In genomic region chr2:197142074-197142473, GRCh38 we compare ENCODE assay signal across 22 cellular contexts.
A peak's percentile ranks its signal among the peaks of the same experiment; 100 is the strongest.
DNase-seq lines count a peak whose midpoint lies in the region; ATAC-seq, FAIRE-seq and TF ChIP-seq lines count a peak whose summit lies in the region.
"Had no signal": no experiment of that assay in that cellular context is flagged by ENCODE, and none has a peak within 500 bp of the region (broad histone marks: within the 10 kb centered on the region; RNA-seq: fewer than 3 reads in every experiment).

No MANE protein-coding gene starts in this region.

- no peaks in the 10 kb centered on the region for H3K9me3 Mint-ChIP-seq in CD14-positive monocyte
- H3K9me3 Mint-ChIP-seq in activated CD4-positive, alpha-beta memory T cell treated with anti-CD3 and anti-CD28 coated beads for 36 hours: no peaks in the 10 kb centered on the region

- intact Hi-C loops in CD14-positive monocyte (cut with micrococcal nuclease): no loop called here
- intact Hi-C loops in activated CD4-positive, alpha-beta memory T cell treated with anti-CD3 and anti-CD28 coated beads for 36 hours (cut with micrococcal nuclease): no loop called here

- H3K4me3 Mint-ChIP-seq in CD14-positive monocyte: no peak overlapping the region
- H3K4me3 Mint-ChIP-seq in activated CD4-positive, alpha-beta memory T cell treated with anti-CD3 and anti-CD28 coated beads for 36 hours: no peak overlapping the region

- POLR2A ChIA-PET in activated CD4-positive, alpha-beta memory T cell treated with anti-CD3 and anti-CD28 coated beads for 36 hours (lab: Charles Lee): interaction anchor here (0.7 kb wide), 1 partner anchor 14 kb away, joined by 3 read pairs; no protein-coding TSS in a partner anchor

- in situ Hi-C loops in brain microvascular endothelial cell (cut with HindIII; ENCODE audit: low pct_ligation_motif_present, low sequenced_read_pairs): no loop called here

- H3K9me3 ChIP-seq in mesodermal cell (ENCODE audit: control insufficient read depth, low read length): no peaks in the 10 kb centered on the region
- H3K9me3 ChIP-seq: heart left ventricle, right atrium auricular region, suprapubic skin had no signal

- H3K4me1 Mint-ChIP-seq in CD14-positive monocyte: peaks cover 57% of the 10 kb centered on the region
- peaks cover 66% of the 10 kb centered on the region for H3K4me1 Mint-ChIP-seq in activated CD4-positive, alpha-beta memory T cell treated with anti-CD3 and anti-CD28 coated beads for 36 hours (ENCODE audit: low read depth)

- no peaks in the 10 kb centered on the region for H3K27me3 Mint-ChIP-seq in CD14-positive monocyte (ENCODE audit: low read depth in 3 of 3)
- no peaks in the 10 kb centered on the region for H3K27me3 Mint-ChIP-seq in activated CD4-positive, alpha-beta memory T cell treated with anti-CD3 and anti-CD28 coated beads for 36 hours

- H3K27ac Mint-ChIP-seq in CD14-positive monocyte: peak overlapping the region in 4 of 7 donors; percentile 20 to 77 (median 72)
- H3K27ac Mint-ChIP-seq in activated CD4-positive, alpha-beta memory T cell treated with anti-CD3 and anti-CD28 coated beads for 36 hours: peak overlapping the region; percentile 32

- H3K27me3 ChIP-seq in brain microvascular endothelial cell (replicated peaks): no peaks in the 10 kb centered on the region
- H3K27me3 ChIP-seq: heart left ventricle, right atrium auricular region, suprapubic skin had no signal

- peaks cover 15% of the 10 kb centered on the region for H3K4me1 ChIP-seq in mesodermal cell (ENCODE audit: control insufficient read depth, insufficient read depth, low read length, poor library complexity, severe bottlenecking)
- H3K4me1 ChIP-seq: right atrium auricular region had no signal

- H3K4me3 ChIP-seq in mesodermal cell (ENCODE audit: extremely low read depth, insufficient read depth, low read length, poor library complexity, severe bottlenecking) (no peak overlapping the region), brain microvascular endothelial cell (ENCODE audit: low read depth, low read length) (no peak overlapping the region)
- H3K4me3 ChIP-seq: heart left ventricle, PC-9, right atrium auricular region, SK-N-MC, suprapubic skin had no signal

- no peak for ATAC-seq in activated CD4-positive, CD25-positive, alpha-beta regulatory T cell treated with anti-CD3 and anti-CD28 coated beads, Interleukin-2, amount 50 U/mL, for 24 hours
- ATAC-seq: heart left ventricle had no signal

- H3K27ac ChIP-seq in mesodermal cell (ENCODE audit: low read depth, low read length, severe bottlenecking) (peak overlapping the region; percentile 4), brain microvascular endothelial cell (no peak overlapping the region)
- H3K27ac ChIP-seq: PC-9, right atrium auricular region, SK-N-MC, suprapubic skin, VCaP had no signal

- no peak for DNase-seq in CD14-positive monocyte (ENCODE audit: low spot score)
- DNase-seq in GM12891 (ENCODE audit: insufficient read length, low spot score): no peak
- DNase-seq in activated CD4-positive, alpha-beta memory T cell treated with anti-CD3 and anti-CD28 coated beads for 36 hours: no peak
- no peak for DNase-seq in brain microvascular endothelial cell
- DNase-seq in RPMI8226: no peak
- DNase-seq: central memory CD4-positive, alpha-beta T cell; DMS 273 treated with DMSO at 0.1 percent for 48 hours; effector CD8-positive, alpha-beta T cell; H7; heart left ventricle; islet precursor cell; mesenchymal stem cell; NCI-H1694 treated with DMSO at 0.1 percent for 48 hours; NCI-H524; nucleus accumbens; PC-9 had no signal

- WGBS in mesodermal cell (ENCODE audit: insufficient coverage in 2 of 2), 2 experiments: no CpG with 5 or more reads among the region's 1 CpG

- CTCF ChIA-PET in activated CD4-positive, alpha-beta memory T cell treated with anti-CD3 and anti-CD28 coated beads for 36 hours (lab: Charles Lee): interaction anchor here (0.7 to 3.2 kb wide), 4 partner anchors 20 to 391 kb away, joined by 3 to 17 read pairs (median 9); no protein-coding TSS in a partner anchor

- peaks cover 11 to 13% of the 10 kb centered on the region in 2 donors for H3K36me3 Mint-ChIP-seq in CD14-positive monocyte
- peaks cover 14% of the 10 kb centered on the region for H3K36me3 Mint-ChIP-seq in activated CD4-positive, alpha-beta memory T cell treated with anti-CD3 and anti-CD28 coated beads for 36 hours

- TF ChIP-seq CTCF in CD14-positive monocyte (IDR thresholded peaks at IDR 0.05): no peak
- no peak for TF ChIP-seq CTCF in brain microvascular endothelial cell (IDR thresholded peaks at IDR 0.05; ENCODE audit: low read depth, low read length, missing control alignments)

- TF ChIP-seq POLR2A in GM12891 (IDR thresholded peaks at IDR 0.05; ENCODE audit: low read depth, low read length): no peak

- H3K36me3 ChIP-seq in mesodermal cell (ENCODE audit: control insufficient read depth, insufficient read depth, low read length) (no peaks in the 10 kb centered on the region), brain microvascular endothelial cell (replicated peaks) (no peaks in the 10 kb centered on the region)
- H3K36me3 ChIP-seq: right atrium auricular region, suprapubic skin had no signal

- no peak for FAIRE-seq in GM12891 (lab: Jason Lieb, UNC)

TF ChIP-seq in GM12891, 5 proteins besides CTCF, POLR2A, EP300 and RAD21:
- TF ChIP-seq PAX5 (IDR thresholded peaks at IDR 0.05; ENCODE audit: insufficient read depth, low read length, severe bottlenecking): no peak
- peak; percentile 77 for TF ChIP-seq SPI1 (IDR thresholded peaks at IDR 0.05; ENCODE audit: low read depth, low read length)
